In the genomic region with DNA sequence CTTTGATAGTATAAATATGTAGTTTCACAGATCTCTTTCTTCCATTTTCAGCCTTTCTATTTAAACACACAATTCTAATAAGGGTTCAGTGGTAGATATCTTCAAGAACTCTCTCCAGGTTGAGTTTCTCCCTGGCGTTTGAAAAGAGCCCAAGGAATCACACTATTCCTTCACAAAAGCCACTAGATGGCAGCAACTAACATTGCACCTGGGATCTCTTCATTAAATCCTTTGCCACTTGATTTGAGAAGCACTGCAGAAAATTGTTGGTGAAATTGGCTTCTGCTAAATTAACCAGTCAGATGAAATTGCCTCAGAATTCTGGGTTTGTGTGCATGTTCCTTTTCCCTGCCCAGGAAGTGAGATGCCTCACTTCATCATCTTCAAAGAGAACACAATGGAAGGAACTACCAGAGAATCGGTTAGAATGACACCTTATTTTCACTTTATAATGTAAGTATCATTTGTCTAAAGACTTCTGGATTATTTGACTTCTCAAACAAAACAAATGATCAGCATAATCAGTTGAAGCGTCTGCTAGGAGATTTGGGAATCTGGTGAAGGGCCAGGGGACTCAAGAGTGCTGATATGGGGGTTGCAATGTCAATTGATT, we compare ENCODE assay signal across 8 cellular contexts. TPM values are rescaled to one million over a fixed set of nuclear protein-coding genes. Genes with fewer than 3 reads are reported as not detected.
DNase-seq lines count a peak whose midpoint lies in the region; ATAC-seq and TF ChIP-seq lines count a peak whose summit lies in the region.

No MANE protein-coding gene starts in this region.

- DNase-seq in DMS153 treated with DMSO at 0.1 percent for 48 hours (lab: John Stamatoyannopoulos, UW; ENCODE audit: unreplicated experiment) (peak; percentile 18), LHCN-M2 (ENCODE audit: low read depth) (peak; percentile 43), Panc1 (ENCODE audit: low read depth, low spot score) (no peak), fibroblast of pulmonary artery (ENCODE audit: low read depth) (peak; percentile 58), pons (ENCODE audit: low spot score) (peak; percentile 67), T-helper 1 cell (no peak)

- H3K4me3 ChIP-seq in Panc1 (ENCODE audit: low read depth in 2 of 2, low read length in 2 of 2), result no peak overlapping the region
- no peak overlapping the region for H3K4me3 ChIP-seq in fibroblast of pulmonary artery (replicated peaks; ENCODE audit: low read depth, low read length)

- TF ChIP-seq CTCF in Panc1 (IDR thresholded peaks at IDR 0.05), result peak; percentile 72
- TF ChIP-seq CTCF in fibroblast of pulmonary artery (IDR thresholded peaks at IDR 0.05; ENCODE audit: low read length, missing control alignments), result peak; percentile 83

- H3K27me3 ChIP-seq in Panc1 (ENCODE audit: control insufficient read depth, insufficient read depth, low read length), result no peaks in the 10 kb centered on the region

- H3K36me3 ChIP-seq in Panc1 (ENCODE audit: control insufficient read depth, insufficient read depth, low read length), result no peaks in the 10 kb centered on the region

- CTCF ChIA-PET in Panc1 (lab: Charles Lee), result no interaction called here

- H3K4me1 ChIP-seq in Panc1 (ENCODE audit: control insufficient read depth, insufficient read depth, low read length), result no peaks in the 10 kb centered on the region

- in situ Hi-C loops in Panc1 (cut with HindIII; ENCODE audit: low pct_unique_long_range_greater_than_20kb, low sequenced_read_pairs), result no loop called here

- intact Hi-C loops in Panc1 (cut with micrococcal nuclease; ENCODE audit: unreplicated experiment), result loop anchor here (2.0 kb wide), 1 partner anchor 586 kb away; no protein-coding TSS in a partner anchor

- no peak overlapping the region for H3K27ac ChIP-seq in Panc1 (ENCODE audit: low read length)

- POLR2A ChIA-PET in Panc1 (lab: Charles Lee), result no interaction called here

- no peaks in the 10 kb centered on the region for H3K9me3 ChIP-seq in Panc1 (ENCODE audit: control insufficient read depth, insufficient read depth, low read depth, low read length)

- no TSS peak for BruUV-seq in Panc1 (replicated peaks; lab: Mats Ljungman, UMichigan)

- ATAC-seq in Panc1, result no peak
- ATAC-seq in HG03196 (IDR thresholded peaks at IDR 0.05; ENCODE audit: unreplicated experiment), result no peak
- ATAC-seq in HG03520 (IDR thresholded peaks at IDR 0.05; ENCODE audit: unreplicated experiment), result no peak

RNA-seq across cellular contexts. Expression of a gene that starts 6.8 kb away (rescaled TPM):
- total RNA-seq in LHCN-M2 (2014; rRNA removed), result not detected in 2 replicates
- not detected for polyA plus RNA-seq in LHCN-M2 (2012)
- not detected for total RNA-seq in Panc1 (2021; ENCODE audit: unreplicated experiment)
- not detected for polyA plus RNA-seq in Panc1 (2012; ENCODE audit: insufficient read length)

Comparison
In these comparisons a context has a peak if more than half of its experiments do, and no peak if none do; other contexts are left out.
1. DNase-seq: peak in DMS153 treated with DMSO at 0.1 percent for 48 hours (single experiment), LHCN-M2 (single experiment), fibroblast of pulmonary artery (single experiment) and pons (single experiment); none in Panc1 (single experiment) and T-helper 1 cell (0 of 5).